In genomic region chr7:92245487-92246362, GRCh38 we compare ENCODE assay signal across 1 cellular context.
TF ChIP-seq lines count a peak whose summit lies in the region.

A gene with protein sequence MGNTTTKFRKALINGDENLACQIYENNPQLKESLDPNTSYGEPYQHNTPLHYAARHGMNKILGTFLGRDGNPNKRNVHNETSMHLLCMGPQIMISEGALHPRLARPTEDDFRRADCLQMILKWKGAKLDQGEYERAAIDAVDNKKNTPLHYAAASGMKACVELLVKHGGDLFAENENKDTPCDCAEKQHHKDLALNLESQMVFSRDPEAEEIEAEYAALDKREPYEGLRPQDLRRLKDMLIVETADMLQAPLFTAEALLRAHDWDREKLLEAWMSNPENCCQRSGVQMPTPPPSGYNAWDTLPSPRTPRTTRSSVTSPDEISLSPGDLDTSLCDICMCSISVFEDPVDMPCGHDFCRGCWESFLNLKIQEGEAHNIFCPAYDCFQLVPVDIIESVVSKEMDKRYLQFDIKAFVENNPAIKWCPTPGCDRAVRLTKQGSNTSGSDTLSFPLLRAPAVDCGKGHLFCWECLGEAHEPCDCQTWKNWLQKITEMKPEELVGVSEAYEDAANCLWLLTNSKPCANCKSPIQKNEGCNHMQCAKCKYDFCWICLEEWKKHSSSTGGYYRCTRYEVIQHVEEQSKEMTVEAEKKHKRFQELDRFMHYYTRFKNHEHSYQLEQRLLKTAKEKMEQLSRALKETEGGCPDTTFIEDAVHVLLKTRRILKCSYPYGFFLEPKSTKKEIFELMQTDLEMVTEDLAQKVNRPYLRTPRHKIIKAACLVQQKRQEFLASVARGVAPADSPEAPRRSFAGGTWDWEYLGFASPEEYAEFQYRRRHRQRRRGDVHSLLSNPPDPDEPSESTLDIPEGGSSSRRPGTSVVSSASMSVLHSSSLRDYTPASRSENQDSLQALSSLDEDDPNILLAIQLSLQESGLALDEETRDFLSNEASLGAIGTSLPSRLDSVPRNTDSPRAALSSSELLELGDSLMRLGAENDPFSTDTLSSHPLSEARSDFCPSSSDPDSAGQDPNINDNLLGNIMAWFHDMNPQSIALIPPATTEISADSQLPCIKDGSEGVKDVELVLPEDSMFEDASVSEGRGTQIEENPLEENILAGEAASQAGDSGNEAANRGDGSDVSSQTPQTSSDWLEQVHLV (plus strand): TSS chr7:92245974. CDS start chr7:92294979, 49,005 bp downstream.
TSS of gene KRIT1 (minus strand) at chr7:92245914. CDS start at chr7:92242135, 3,779 bp downstream.

TF ChIP-seq in K562, 482 proteins besides CTCF, POLR2A, EP300 and RAD21 (continued from another document):
- TF ChIP-seq ZNF407 (IDR thresholded peaks at IDR 0.05; ENCODE audit: low read depth) (peak; percentile 77), HDAC1 (IDR thresholded peaks at IDR 0.05) (peak; percentile 55 to 93; a peak in 3 of 4 replicates), ZBTB33 (CRISPR knock-in tag; IDR thresholded peaks at IDR 0.05) (no peak), ARID3B (CRISPR knock-in tag; IDR thresholded peaks at IDR 0.05; ENCODE audit: borderline replicate concordance) (no peak), ZBTB5 (IDR thresholded peaks at IDR 0.05) (no peak), FOXM1 (IDR thresholded peaks at IDR 0.05; ENCODE audit: low read depth) (no peak; the same call in 1 of the 2 replicates), FOXM1 (CRISPR knock-in tag; IDR thresholded peaks at IDR 0.05; ENCODE audit: low read depth) (peak; percentile 25; the same call in 1 of the 2 replicates)
TF ChIP-seq in K562: peak in this region for 175.
